8 cellular contexts compared by ENCODE assay signal in genomic region chr10:99621454-99622246, GRCh38. TPM values are rescaled to one million over a fixed set of nuclear protein-coding genes. Genes with fewer than 3 reads are reported as not detected.
DNase-seq lines count a peak whose midpoint lies in the region; ATAC-seq, FAIRE-seq and TF ChIP-seq lines count a peak whose summit lies in the region.

No MANE protein-coding gene starts in this region.

- peaks cover 33% of the 10 kb centered on the region for H3K4me1 Mint-ChIP-seq in activated CD8-positive, alpha-beta T cell treated with anti-CD3 and anti-CD28 coated beads, Interleukin-2, amount 10 ng/mL, durations not matched to agents 7 days and 5 days (ENCODE audit: low read depth)

- no peak overlapping the region for H2AFZ ChIP-seq in HCT116 (ENCODE audit: low read depth, low read length, poor library complexity, severe bottlenecking)
- H2AFZ ChIP-seq in smooth muscle cell (ENCODE audit: low read depth): peak overlapping the region; percentile 79

- intact Hi-C loops in HCT116 (cut with micrococcal nuclease): loop anchor here (1.0 to 2.0 kb wide), 2 partner anchors 38 to 89 kb away; partner anchors contain the start of gene ENTPD7

- no peaks in the 10 kb centered on the region for H4K20me1 ChIP-seq in HCT116 (ENCODE audit: insufficient read depth)
- H4K20me1 ChIP-seq in smooth muscle cell (ENCODE audit: low read depth): peaks cover 25% of the 10 kb centered on the region

- POLR2A ChIA-PET in HCT116 (lab: Charles Lee): interaction anchor here (1.0 to 3.2 kb wide), 7 partner anchors 9 to 191 kb away, joined by 3 to 23 read pairs (median 8); partner anchors contain the start of genes ABCC2, COX15, CUTC and ENTPD7
- POLR2A ChIA-PET in activated CD8-positive, alpha-beta T cell treated with anti-CD3 and anti-CD28 coated beads, Interleukin-2, amount 10 ng/mL, durations not matched to agents 7 days and 5 days (lab: Charles Lee): interaction anchor here (0.6 to 2.9 kb wide), 6 partner anchors 10 to 151 kb away, joined by 3 to 16 read pairs (median 4); partner anchors contain the start of genes COX15, CUTC and ENTPD7

- peak overlapping the region; percentile 84 for H3K4me3 Mint-ChIP-seq in activated CD8-positive, alpha-beta T cell treated with anti-CD3 and anti-CD28 coated beads, Interleukin-2, amount 10 ng/mL, durations not matched to agents 7 days and 5 days

- RAD21 ChIA-PET in HCT116 (lab: Charles Lee; ENCODE audit: low non-redundant PET in 1 of 2, low total read pairs in 2 of 2, uncharacterized antibody in 2 of 2, unreplicated experiment in 2 of 2): no interaction called here

- TF ChIP-seq CTCF in 22Rv1 (IDR thresholded peaks at IDR 0.05) (no peak), HCT116 (IDR thresholded peaks at IDR 0.05 in 2 of 3, conservative IDR thresholded peaks at IDR 0.05 in 1 of 3; ENCODE audit: borderline replicate concordance in 1 of 3, insufficient read depth in 1 of 3, low read depth in 2 of 3, low read length in 2 of 3) (no peak), right atrium auricular region (IDR thresholded peaks at IDR 0.05) (no peak), smooth muscle cell (IDR thresholded peaks at IDR 0.05; ENCODE audit: borderline replicate concordance, insufficient read depth, poor library complexity, severe bottlenecking) (no peak)

- DNase-seq in HCT116 (ENCODE audit: low read depth, low spot score) (no peak), right atrium auricular region (ENCODE audit: low spot score) (no peak), smooth muscle cell (lab: John Stamatoyannopoulos, UW; ENCODE audit: unreplicated experiment) (no peak), HTR-8/SVneo (ENCODE audit: insufficient read length, low spot score) (no peak), NCI-H2227 (lab: John Stamatoyannopoulos, UW; ENCODE audit: unreplicated experiment) (no peak)
- DNase-seq in activated CD8-positive, alpha-beta T cell treated with anti-CD3 and anti-CD28 coated beads, Interleukin-2, amount 10 ng/mL, durations not matched to agents 7 days and 5 days: no peak

- H3K27ac Mint-ChIP-seq in activated CD8-positive, alpha-beta T cell treated with anti-CD3 and anti-CD28 coated beads, Interleukin-2, amount 10 ng/mL, durations not matched to agents 7 days and 5 days: peak overlapping the region; percentile 96

- H3K9me3 Mint-ChIP-seq in activated CD8-positive, alpha-beta T cell treated with anti-CD3 and anti-CD28 coated beads, Interleukin-2, amount 10 ng/mL, durations not matched to agents 7 days and 5 days (ENCODE audit: insufficient read depth): no peaks in the 10 kb centered on the region

- H3K4me2 ChIP-seq in HCT116 (ENCODE audit: low read length): peak overlapping the region; percentile 79
- H3K4me2 ChIP-seq in smooth muscle cell: peak overlapping the region; percentile 87

- H3K9ac ChIP-seq in HCT116 (ENCODE audit: low read length) (peak overlapping the region; percentile 92), smooth muscle cell (ENCODE audit: low read depth) (peak overlapping the region; percentile 96)

- TF ChIP-seq POLR2A in HCT116 (IDR thresholded peaks at IDR 0.05; ENCODE audit: borderline replicate concordance, extremely low read depth, insufficient read depth, insufficient read length): peak; percentile 86

- no peaks in the 10 kb centered on the region for H3K9me3 ChIP-seq in HCT116 (ENCODE audit: control insufficient read depth in 1 of 2, insufficient read depth in 1 of 2, low read depth in 1 of 2, low read length in 2 of 2)
- H3K9me3 ChIP-seq in right atrium auricular region: no peaks in the 10 kb centered on the region
- no peaks in the 10 kb centered on the region for H3K9me3 ChIP-seq in smooth muscle cell (replicated peaks; ENCODE audit: low read depth)

- H3K79me2 ChIP-seq in HCT116 (ENCODE audit: insufficient read depth, low read length) (peaks cover 34% of the 10 kb centered on the region), smooth muscle cell (ENCODE audit: low read depth) (peaks cover 33% of the 10 kb centered on the region)

- H3K4me3 ChIP-seq in HCT116 (replicated peaks in 1 of 2; ENCODE audit: low read depth in 1 of 2, low read length in 2 of 2) (peak overlapping the region; percentile 63 to 73), right atrium auricular region (peak overlapping the region; percentile 83 to 93), smooth muscle cell (peak overlapping the region; percentile 83)

- H3K36me3 ChIP-seq in HCT116 (ENCODE audit: control insufficient read depth in 1 of 2, insufficient read depth in 2 of 2, low read length in 2 of 2) (peaks cover 0 to 6% of the 10 kb centered on the region in 2 experiments; a peak in 1 of 4 replicates), right atrium auricular region (no peaks in the 10 kb centered on the region), smooth muscle cell (ENCODE audit: low read depth) (no peaks in the 10 kb centered on the region)

- TSS peak; percentile 90 for BruUV-seq in HCT116 (replicated peaks; lab: Mats Ljungman, UMichigan)

- H3K4me1 ChIP-seq in HCT116 (ENCODE audit: control insufficient read depth in 1 of 2, insufficient read depth in 2 of 2, low read length in 2 of 2): peaks cover 17 to 34% of the 10 kb centered on the region in 2 experiments
- H3K4me1 ChIP-seq in right atrium auricular region: peaks cover 0 to 34% of the 10 kb centered on the region in 2 donors
- peaks cover 29% of the 10 kb centered on the region for H3K4me1 ChIP-seq in smooth muscle cell (ENCODE audit: low read depth)

- H3K27me3 ChIP-seq in HCT116 (ENCODE audit: insufficient read depth, low read length): no peaks in the 10 kb centered on the region
- no peaks in the 10 kb centered on the region for H3K27me3 ChIP-seq in right atrium auricular region
- no peaks in the 10 kb centered on the region for H3K27me3 ChIP-seq in smooth muscle cell (ENCODE audit: low read depth)

- peaks cover 13% of the 10 kb centered on the region for H3K36me3 Mint-ChIP-seq in activated CD8-positive, alpha-beta T cell treated with anti-CD3 and anti-CD28 coated beads, Interleukin-2, amount 10 ng/mL, durations not matched to agents 7 days and 5 days (ENCODE audit: low read depth)

- FAIRE-seq in HTR-8/SVneo (lab: Jason Lieb, UNC): no peak

- H3K9me2 ChIP-seq in HCT116 (ENCODE audit: insufficient read depth): no peaks in the 10 kb centered on the region

- H3K27ac ChIP-seq in 22Rv1 (peak overlapping the region; percentile 100), HCT116 (ENCODE audit: low read depth, low read length) (peak overlapping the region; percentile 96), right atrium auricular region (peak overlapping the region; percentile 97 to 100), smooth muscle cell (ENCODE audit: low read depth) (peak overlapping the region; percentile 99)

- WGBS in smooth muscle cell (ENCODE audit: low lambda C conversion rate): 16% methylated on average over 30 of the region's 30 CpGs

- H3F3A ChIP-seq in smooth muscle cell (ENCODE audit: low read depth): peaks cover 15% of the 10 kb centered on the region

- H3K27me3 Mint-ChIP-seq in activated CD8-positive, alpha-beta T cell treated with anti-CD3 and anti-CD28 coated beads, Interleukin-2, amount 10 ng/mL, durations not matched to agents 7 days and 5 days (ENCODE audit: low read depth): peaks cover 4% of the 10 kb centered on the region

- ATAC-seq in HCT116: peak; percentile 4
- no peak for ATAC-seq in activated CD8-positive, alpha-beta T cell treated with anti-CD3 and anti-CD28 coated beads, Interleukin-2, amount 10 ng/mL, durations not matched to agents 7 days and 5 days
- ATAC-seq in HG02610 (IDR thresholded peaks at IDR 0.05; ENCODE audit: unreplicated experiment): no peak

- TF ChIP-seq RAD21 in HCT116 (IDR thresholded peaks at IDR 0.05; ENCODE audit: low read depth): no peak

- CTCF ChIA-PET in HCT116 (lab: Charles Lee): interaction anchor here (0.8 to 2.8 kb wide), 7 partner anchors 9 to 186 kb away, joined by 3 to 10 read pairs (median 5); partner anchors contain the start of gene ENTPD7
- CTCF ChIA-PET in activated CD8-positive, alpha-beta T cell treated with anti-CD3 and anti-CD28 coated beads, Interleukin-2, amount 10 ng/mL, durations not matched to agents 7 days and 5 days (lab: Charles Lee): interaction anchor here (0.7 to 6.0 kb wide), 6 partner anchors 9 to 186 kb away, joined by 3 to 37 read pairs (median 6); partner anchors contain the start of gene ENTPD7

TF ChIP-seq in HCT116, 20 proteins besides CTCF, POLR2A, EP300 and RAD21:
- TF ChIP-seq EZH2 (IDR thresholded peaks at IDR 0.05) (no peak), ZFX (IDR thresholded peaks at IDR 0.05) (peak; percentile 84)

RNA-seq across cellular contexts. Expression of gene SLC25A28, which starts 1.4 kb away (rescaled TPM):
- total RNA-seq in HCT116 (2021; ENCODE audit: unreplicated experiment) (59.5 TPM), right atrium auricular region (10 to 100 TPM; 15.5 to 17.5 TPM), smooth muscle cell (41.1 and 43.3 TPM in 2 replicates)
- polyA plus RNA-seq in HCT116 (2012): 51.5 and 64.6 TPM in 2 replicates
- total RNA-seq in activated CD8-positive, alpha-beta T cell treated with anti-CD3 and anti-CD28 coated beads, Interleukin-2, amount 10 ng/mL, durations not matched to agents 7 days and 5 days: 10 to 100 TPM; 50.7 to 55.0 TPM
- polyA plus RNA-seq in smooth muscle cell: 35.0 and 47.1 TPM in 2 replicates

RNA-seq across cellular contexts. Expression of gene ENTPD7, which starts 37.7 kb away (rescaled TPM):
- 12.3 TPM for total RNA-seq in HCT116 (2021; ENCODE audit: unreplicated experiment)
- 2.7 and 2.9 TPM in 2 replicates for polyA plus RNA-seq in HCT116 (2012)
- 1 to 10 TPM; 5.8 to 6.0 TPM for total RNA-seq in activated CD8-positive, alpha-beta T cell treated with anti-CD3 and anti-CD28 coated beads, Interleukin-2, amount 10 ng/mL, durations not matched to agents 7 days and 5 days
- total RNA-seq in right atrium auricular region: 1 to 10 TPM; 3.5 to 3.7 TPM
- 39.9 and 41.1 TPM in 2 replicates for total RNA-seq in smooth muscle cell
- polyA plus RNA-seq in smooth muscle cell: 7.5 and 7.9 TPM in 2 replicates
